19 cellular contexts compared by ENCODE assay signal in genomic region chr12:93261505-93262094, GRCh38.
DNase-seq lines count a peak whose midpoint lies in the region; ATAC-seq, FAIRE-seq and TF ChIP-seq lines count a peak whose summit lies in the region.
"Had no signal": no experiment of that assay in that cellular context is flagged by ENCODE, and none has a peak within 500 bp of the region (broad histone marks: within the 10 kb centered on the region; RNA-seq: fewer than 3 reads in every experiment).

No MANE protein-coding gene starts in this region.

- H3K4me1 ChIP-seq in HepG2 (ENCODE audit: insufficient read depth, low read length) (peaks cover 20% of the 10 kb centered on the region; the same call in 1 of the 2 replicates), right lobe of liver (no peaks in the 10 kb centered on the region), PC-9 (replicated peaks; ENCODE audit: insufficient read depth) (peaks cover 12% of the 10 kb centered on the region), osteoblast (ENCODE audit: insufficient read depth, low read length) (peaks cover 3% of the 10 kb centered on the region), heart left ventricle (peaks cover 0 to 6% (median 0%) of the 10 kb centered on the region in 12 donors), spleen (no peaks in the 10 kb centered on the region)
- H3K4me1 ChIP-seq: BE2C had no signal

- DNase-seq in HepG2 (ENCODE audit: low spot score) = no peak
- DNase-seq in right lobe of liver = no peak
- peak in 1 of 2 experiments; percentile 38 for DNase-seq in PC-9
- DNase-seq in bronchial epithelial cell (ENCODE audit: low read depth) = peak; percentile 42
- no peak for DNase-seq in osteoblast (ENCODE audit: insufficient read length, low spot score, missing footprints)
- no peak for DNase-seq in heart left ventricle
- DNase-seq in spleen = no peak
- no peak for DNase-seq in stimulated activated CD4-positive, alpha-beta T cell treated with anti-CD3 and anti-CD28 coated beads, Interleukin-1b, Interleukin-23, amount 100 ng/mL, for 48 hours
- DNase-seq: ACHN; BE2C; C1 segment of cervical spinal cord; Caco-2; CD4-positive, CD25-positive, alpha-beta regulatory T cell; CD8-positive, alpha-beta memory T cell; DMS153; DMS79; GDM1; GOT3; H9 had no signal

- H3K79me2 ChIP-seq in HepG2 (ENCODE audit: insufficient read depth, low read length) = no peaks in the 10 kb centered on the region
- no peaks in the 10 kb centered on the region for H3K79me2 ChIP-seq in PC-9 (ENCODE audit: low read depth)
- H3K79me2 ChIP-seq in osteoblast (ENCODE audit: insufficient read depth, low read length) = no peaks in the 10 kb centered on the region

- TF ChIP-seq POLR2A in HepG2 (IDR thresholded peaks at IDR 0.05; ENCODE audit: insufficient read depth in 1 of 2, low read depth in 2 of 2, low read length in 2 of 2) (no peak), right lobe of liver (IDR thresholded peaks at IDR 0.05) (no peak), heart left ventricle (IDR thresholded peaks at IDR 0.05) (no peak), spleen (IDR thresholded peaks at IDR 0.05) (no peak)

- H3K36me3 ChIP-seq in HepG2 (replicated peaks in 1 of 2; ENCODE audit: control insufficient read depth in 1 of 2, insufficient read depth in 2 of 2, low read length in 2 of 2) (no peaks in the 10 kb centered on the region), right lobe of liver (no peaks in the 10 kb centered on the region), PC-9 (ENCODE audit: low read depth) (no peaks in the 10 kb centered on the region), bronchial epithelial cell (ENCODE audit: control insufficient read depth, insufficient read depth, low read length) (no peaks in the 10 kb centered on the region), osteoblast (ENCODE audit: insufficient read depth, low read length) (no peaks in the 10 kb centered on the region), heart left ventricle (no peaks in the 10 kb centered on the region), spleen (no peaks in the 10 kb centered on the region)
- H3K36me3 ChIP-seq: BE2C had no signal

- TF ChIP-seq CTCF in HepG2 (CRISPR knock-in tag; IDR thresholded peaks at IDR 0.05) = no peak
- no peak for TF ChIP-seq CTCF in right lobe of liver (IDR thresholded peaks at IDR 0.05)
- no peak for TF ChIP-seq CTCF in PC-9 (conservative IDR thresholded peaks at IDR 0.05)
- TF ChIP-seq CTCF in bronchial epithelial cell (IDR thresholded peaks at IDR 0.05; ENCODE audit: insufficient read depth, low read length, severe bottlenecking) = no peak
- no peak for TF ChIP-seq CTCF in osteoblast (IDR thresholded peaks at IDR 0.05; ENCODE audit: extremely low read depth, low read depth, low read length)
- TF ChIP-seq CTCF in heart left ventricle (IDR thresholded peaks at IDR 0.05) = no peak
- no peak for TF ChIP-seq CTCF in spleen (IDR thresholded peaks at IDR 0.05 in 8 of 11, conservative IDR thresholded peaks at IDR 0.05 in 3 of 11)

- TF ChIP-seq EP300 in HepG2 (IDR thresholded peaks at IDR 0.05; ENCODE audit: low read depth in 2 of 2, low read length in 2 of 2) (no peak), HepG2 (CRISPR knock-in tag; IDR thresholded peaks at IDR 0.05; ENCODE audit: borderline replicate concordance) (no peak)

- no peak for ATAC-seq in HepG2
- ATAC-seq in right lobe of liver = no peak
- no peak for ATAC-seq in heart left ventricle

- H3K9me2 ChIP-seq in PC-9 (ENCODE audit: insufficient read depth) = no peaks in the 10 kb centered on the region

- CTCF ChIA-PET in HepG2 (lab: Yijun Ruan, JAX; ENCODE audit: low intra/inter-chr PET ratio, low total read pairs) = no interaction called here
- CTCF ChIA-PET in PC-9 (lab: Charles Lee) = no interaction called here

- H3K27ac ChIP-seq in HepG2 (ENCODE audit: extremely low read length, insufficient read depth, low read length) (no peak overlapping the region), right lobe of liver (no peak overlapping the region), PC-9 (no peak overlapping the region), osteoblast (ENCODE audit: low read depth, low read length) (no peak overlapping the region), heart left ventricle (no peak overlapping the region), spleen (no peak overlapping the region)

- H3K4me3 ChIP-seq in HepG2 (replicated peaks in 1 of 3; ENCODE audit: insufficient read depth in 1 of 3, low read depth in 2 of 3, low read length in 3 of 3) = no peak overlapping the region
- no peak overlapping the region for H3K4me3 ChIP-seq in right lobe of liver
- H3K4me3 ChIP-seq in PC-9 = no peak overlapping the region
- no peak overlapping the region for H3K4me3 ChIP-seq in bronchial epithelial cell (ENCODE audit: low read depth, low read length)
- no peak overlapping the region for H3K4me3 ChIP-seq in osteoblast (ENCODE audit: insufficient read depth, low read length)
- no peak overlapping the region for H3K4me3 ChIP-seq in heart left ventricle
- H3K4me3 ChIP-seq in spleen = no peak overlapping the region

- intact Hi-C loops in HepG2 (cut with micrococcal nuclease; ENCODE audit: unreplicated experiment) (no loop called here), right lobe of liver (cut with DNase I) (no loop called here), PC-9 (cut with micrococcal nuclease; ENCODE audit: unreplicated experiment) (no loop called here), heart left ventricle (cut with DNase I) (no loop called here), spleen (cut with DNase I; ENCODE audit: low total_unique reads) (no loop called here)

- H3K9me3 ChIP-seq in HepG2 (ENCODE audit: low read length) (no peaks in the 10 kb centered on the region), right lobe of liver (no peaks in the 10 kb centered on the region), PC-9 (ENCODE audit: insufficient read depth, low read depth) (no peaks in the 10 kb centered on the region), osteoblast (ENCODE audit: low read depth, low read length) (no peaks in the 10 kb centered on the region), heart left ventricle (no peaks in the 10 kb centered on the region), spleen (no peaks in the 10 kb centered on the region)
- H3K9me3 ChIP-seq: BE2C, Caco-2 had no signal

- WGBS in HepG2 (ENCODE audit: low lambda C conversion rate) = 44% methylated on average over 5 of the region's 5 CpGs
- WGBS in right lobe of liver (ENCODE audit: insufficient coverage, low coverage, low lambda C conversion rate, missing lambda C conversion rate) = 85% methylated on average over 5 of the region's 5 CpGs
- WGBS in heart left ventricle, 4 donors = 92 to 96% (median 95%) methylated on average over 5 of the region's 5 CpGs
- WGBS in spleen, 5 donors = 88 to 95% (median 91%) methylated on average over 5 of the region's 5 CpGs

- H3F3A ChIP-seq in PC-9 (ENCODE audit: insufficient read depth, low read depth) = no peaks in the 10 kb centered on the region

- H3K27me3 ChIP-seq in HepG2 (ENCODE audit: control insufficient read depth in 1 of 2, insufficient read depth in 2 of 2, low read length in 2 of 2) = no peaks in the 10 kb centered on the region
- H3K27me3 ChIP-seq in right lobe of liver = no peaks in the 10 kb centered on the region
- H3K27me3 ChIP-seq in PC-9 (ENCODE audit: insufficient read depth, low read depth) = no peaks in the 10 kb centered on the region
- H3K27me3 ChIP-seq in bronchial epithelial cell (ENCODE audit: control insufficient read depth, insufficient read depth, low read length) = no peaks in the 10 kb centered on the region
- no peaks in the 10 kb centered on the region for H3K27me3 ChIP-seq in osteoblast (ENCODE audit: insufficient read depth, low read length)
- no peaks in the 10 kb centered on the region for H3K27me3 ChIP-seq in heart left ventricle
- no peaks in the 10 kb centered on the region for H3K27me3 ChIP-seq in spleen (replicated peaks in 1 of 7)
- H3K27me3 ChIP-seq: BE2C had no signal

- H2AFZ ChIP-seq in HepG2 (ENCODE audit: low read length) (no peak overlapping the region), PC-9 (no peak overlapping the region), osteoblast (ENCODE audit: low read length) (peak overlapping the region; percentile 63)

- no peak for TF ChIP-seq RAD21 in HepG2 (CRISPR knock-in tag; IDR thresholded peaks at IDR 0.05)

- in situ Hi-C loops in HepG2 (cut with HindIII; ENCODE audit: extremely low pct_ligation_motif_present, low pct_unique_long_range_greater_than_20kb) = no loop called here

- no peak overlapping the region for H3K9ac ChIP-seq in HepG2 (ENCODE audit: insufficient read depth, low read depth, low read length)

- H3K4me2 ChIP-seq in HepG2 (ENCODE audit: low read depth, low read length) = no peak overlapping the region
- 0 out of 2 replicates have a peak overlapping the region, but pooled peaks have one; percentile 1 for H3K4me2 ChIP-seq in PC-9
- H3K4me2 ChIP-seq in osteoblast (ENCODE audit: insufficient read depth, low read length) = peak overlapping the region; percentile 50

- FAIRE-seq in HepG2 (lab: Jason Lieb, UNC) (no peak), bronchial epithelial cell (lab: Jason Lieb, UNC) (no peak)

- POLR2A ChIA-PET in HepG2 (lab: Yijun Ruan, JAX) (no interaction called here), PC-9 (lab: Charles Lee; ENCODE audit: unreplicated experiment) (interaction anchor here (0.7 kb wide), 1 partner anchor 18 kb away, joined by 3 read pairs; no protein-coding TSS in a partner anchor)

- H4K20me1 ChIP-seq in HepG2 (ENCODE audit: insufficient read depth, low read length) = no peaks in the 10 kb centered on the region
- no peaks in the 10 kb centered on the region for H4K20me1 ChIP-seq in PC-9 (ENCODE audit: insufficient read depth)
- no peaks in the 10 kb centered on the region for H4K20me1 ChIP-seq in osteoblast (ENCODE audit: insufficient read depth, low read length)

- BruUV-seq in HepG2 (replicated peaks; lab: Mats Ljungman, UMichigan) (no TSS peak), PC-9 (replicated peaks; lab: Mats Ljungman, UMichigan) (no TSS peak)

TF ChIP-seq in HepG2, 621 proteins besides CTCF, POLR2A, EP300 and RAD21:
- no peak for TF ChIP-seq SNAPC5 (CRISPR knock-in tag; IDR thresholded peaks at IDR 0.05; ENCODE audit: borderline replicate concordance)
- TF ChIP-seq MAFF (IDR thresholded peaks at IDR 0.05; ENCODE audit: low read depth, low read length) = peak; percentile 47; the same call in 1 of the 2 replicates
- TF ChIP-seq MAFK (conservative IDR thresholded peaks at IDR 0.05 in 1 of 2, IDR thresholded peaks at IDR 0.05 in 1 of 2; ENCODE audit: low read length in 2 of 2) = peak; percentile 23 to 59; a peak in 2 of 4 replicates
TF ChIP-seq in HepG2: peak in this region for 2.
